ENCODE assay signal across 7 cellular contexts in the genomic region with DNA sequence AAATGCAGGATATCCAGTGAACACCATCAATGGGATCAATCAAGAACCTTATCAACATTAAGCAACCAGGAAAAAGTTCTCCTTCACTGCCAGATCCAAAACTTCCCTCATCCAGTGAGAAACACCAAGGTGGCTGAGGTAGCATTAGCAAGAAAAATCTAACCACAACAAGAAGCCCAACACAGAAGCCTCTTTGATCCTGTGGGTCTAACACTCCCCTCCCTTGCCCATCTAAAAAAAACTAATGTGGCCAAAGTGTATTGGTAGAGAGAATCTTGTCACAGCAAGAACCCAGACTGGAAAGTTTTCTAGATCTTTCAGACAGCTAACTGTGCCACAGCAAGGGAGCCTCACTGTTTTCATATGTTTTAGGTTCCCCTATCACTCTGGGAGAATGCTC.
"Had no signal": no experiment of that assay in that cellular context is flagged by ENCODE, and none has a peak within 500 bp of the region (broad histone marks: within the 10 kb centered on the region; RNA-seq: fewer than 3 reads in every experiment).

No MANE protein-coding gene starts in this region.

- H2AFZ ChIP-seq: GM23338 had no signal

- H3K4me2 ChIP-seq: GM23338 had no signal

- H3K36me3 ChIP-seq: HAP-1 had no signal

- H3K9me3 ChIP-seq: HAP-1 had no signal

- FAIRE-seq: HTR-8/SVneo, K562 had no signal

- DNase-seq: H7, IMR-90, KG1 had no signal

- ATAC-seq: GM23338, K562 had no signal

- H3K4me3 ChIP-seq: GM23338, HAP-1, K562 had no signal
